ENCODE assay signal across 12 cellular contexts in the genomic region with DNA sequence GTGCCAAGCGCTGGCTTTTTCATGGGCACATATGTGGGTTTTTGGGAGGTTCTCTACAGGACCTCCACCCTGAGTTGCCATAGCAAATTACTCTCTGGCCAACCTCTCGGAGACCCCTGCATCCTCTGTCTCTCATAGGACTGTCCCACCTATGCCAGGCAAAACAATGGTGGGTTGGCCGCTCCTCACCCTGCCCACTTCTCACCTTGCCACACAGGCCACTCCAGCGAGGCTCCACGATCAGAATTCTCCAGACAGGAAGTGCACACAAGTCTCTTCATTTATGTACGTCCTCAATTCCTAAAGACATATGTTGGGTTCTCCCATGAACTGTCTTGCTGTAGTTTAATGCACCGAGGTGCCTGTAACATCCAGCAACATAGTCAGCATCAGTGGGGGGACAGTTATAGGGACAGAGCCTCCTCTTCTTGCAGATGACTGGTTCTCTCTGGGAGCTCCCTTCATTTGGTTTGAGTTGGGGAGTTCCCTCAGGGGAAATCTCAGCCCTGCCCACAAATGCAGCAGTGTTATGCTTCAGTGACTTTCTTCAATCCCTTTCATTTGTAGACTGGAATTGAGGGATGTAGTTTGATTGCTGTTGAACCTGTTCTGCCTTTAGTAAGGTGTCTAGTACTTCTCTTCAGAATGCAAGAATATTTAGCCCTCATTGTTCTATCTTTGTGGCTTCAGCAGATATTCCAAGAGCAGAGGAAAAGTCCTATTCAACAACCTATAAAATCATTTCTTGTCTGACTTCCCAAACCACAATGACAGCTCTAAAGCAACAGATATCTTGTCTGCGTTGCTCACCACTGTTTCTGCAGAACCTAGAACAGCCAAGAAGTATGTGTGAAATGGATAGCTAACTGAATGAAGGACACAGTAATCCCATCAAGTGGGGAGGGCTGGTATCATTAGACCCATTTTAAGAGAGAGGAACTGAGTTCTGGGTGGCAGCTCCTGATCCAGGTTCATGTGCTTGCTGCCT. TPM values are rescaled to one million over a fixed set of nuclear protein-coding genes. Genes with fewer than 3 reads are reported as not detected.
DNase-seq lines count a peak whose midpoint lies in the region; ATAC-seq and TF ChIP-seq lines count a peak whose summit lies in the region.
"Had no signal": no experiment of that assay in that cellular context is flagged by ENCODE, and none has a peak within 500 bp of the region (broad histone marks: within the 10 kb centered on the region; RNA-seq: fewer than 3 reads in every experiment).

No MANE protein-coding gene starts in this region.

- peak overlapping the region; percentile 28 to 96 (median 61) for H3K27ac Mint-ChIP-seq in CD14-positive monocyte
- no peak overlapping the region for H3K27ac Mint-ChIP-seq in T-cell
- no peak overlapping the region for H3K27ac Mint-ChIP-seq in CD8-positive, alpha-beta T cell

- H3K4me3 Mint-ChIP-seq in CD14-positive monocyte (peak overlapping the region in 1 of 2 donors; percentile 55), T-cell (peak overlapping the region in 2 of 3 donors; percentile 60 to 65)
- no peak overlapping the region for H3K4me3 Mint-ChIP-seq in CD8-positive, alpha-beta T cell

- peaks cover 0 to 11% (median 0%) of the 10 kb centered on the region in 7 donors for H3K9me3 Mint-ChIP-seq in CD14-positive monocyte
- no peaks in the 10 kb centered on the region for H3K9me3 Mint-ChIP-seq in T-cell
- no peaks in the 10 kb centered on the region for H3K9me3 Mint-ChIP-seq in CD8-positive, alpha-beta T cell

- no peak overlapping the region for H3K27ac ChIP-seq in CD8-positive, alpha-beta T cell (ENCODE audit: low read depth, low read length)

- H3K4me3 ChIP-seq in CD8-positive, alpha-beta T cell (ENCODE audit: low read depth, low read length): no peak overlapping the region
- H3K4me3 ChIP-seq: mucosa of descending colon had no signal

- H3K27me3 Mint-ChIP-seq in CD14-positive monocyte (ENCODE audit: low read depth in 3 of 3) (peaks cover 27 to 40% (median 36%) of the 10 kb centered on the region in 3 donors), T-cell (peaks cover 0 to 4% of the 10 kb centered on the region in 2 donors)
- H3K27me3 Mint-ChIP-seq in CD8-positive, alpha-beta T cell (ENCODE audit: low read depth): no peaks in the 10 kb centered on the region

- in situ Hi-C loops in GM13977 (cut with MboI; ENCODE audit: low pct_unique_long_range_greater_than_20kb, low sequenced_read_pairs, unreplicated experiment): no loop called here

- H3K9me3 ChIP-seq in CD8-positive, alpha-beta T cell (ENCODE audit: low read length): no peaks in the 10 kb centered on the region
- H3K9me3 ChIP-seq: mucosa of descending colon had no signal

- no peaks in the 10 kb centered on the region for H3K36me3 ChIP-seq in CD8-positive, alpha-beta T cell (ENCODE audit: insufficient read depth, low read length)

- peaks cover 71% of the 10 kb centered on the region for H3K4me1 Mint-ChIP-seq in CD14-positive monocyte
- H3K4me1 Mint-ChIP-seq in T-cell: peaks cover 47 to 63% (median 57%) of the 10 kb centered on the region in 3 donors
- peaks cover 51% of the 10 kb centered on the region for H3K4me1 Mint-ChIP-seq in CD8-positive, alpha-beta T cell (ENCODE audit: low read depth)

- H3K27me3 ChIP-seq in CD8-positive, alpha-beta T cell (ENCODE audit: insufficient read depth, low read length): no peaks in the 10 kb centered on the region

- DNase-seq in CD14-positive monocyte (ENCODE audit: low spot score) (no peak), GM13977 (ENCODE audit: low spot score) (peak; percentile 49), T-cell (no peak), left kidney (ENCODE audit: low read depth, low spot score) (peak; percentile 53), activated gamma-delta T cell treated with Interleukin-2 at 50 U/mL for 16 hours (no peak)
- DNase-seq in CD8-positive, alpha-beta T cell: no peak
- DNase-seq: activated T-cell treated with anti-CD3 and anti-CD28 coated beads for 4 hours, dermis blood vessel endothelial cell, KG1, mucosa of descending colon had no signal

- intact Hi-C loops in CD14-positive monocyte (cut with micrococcal nuclease): loop anchor here in 1 of 2 donors (5.0 kb wide), 1 partner anchor 97 kb away; the partner anchor contains the start of genes AREL1 and FCF1
- intact Hi-C loops in CD8-positive, alpha-beta T cell (cut with DNase I, micrococcal nuclease): loop anchor here (5.0 to 10.0 kb wide), 6 partner anchors 37 to 1370 kb away; partner anchors contain the start of genes ALDH6A1 (in 1 of the 2), IFT43 (in 1 of the 2), ISCA2 (in 1 of the 2) and LIN52 (in 1 of the 2)

- peaks cover 13 to 14% of the 10 kb centered on the region in 2 donors for H3K36me3 Mint-ChIP-seq in CD14-positive monocyte
- H3K36me3 Mint-ChIP-seq in T-cell: no peaks in the 10 kb centered on the region
- H3K36me3 Mint-ChIP-seq in CD8-positive, alpha-beta T cell: no peaks in the 10 kb centered on the region

- no peak for TF ChIP-seq CTCF in CD14-positive monocyte (IDR thresholded peaks at IDR 0.05)
- TF ChIP-seq CTCF in GM13977 (IDR thresholded peaks at IDR 0.05; ENCODE audit: extremely low read depth, insufficient read depth, missing control alignments): no peak
- no peak for TF ChIP-seq CTCF in CD8-positive, alpha-beta T cell (IDR thresholded peaks at IDR 0.05)

- ATAC-seq in T-cell (replicated peaks in 1 of 4) (no peak), GM21423 (IDR thresholded peaks at IDR 0.05; ENCODE audit: unreplicated experiment) (no peak), HG02938 (IDR thresholded peaks at IDR 0.05; ENCODE audit: unreplicated experiment) (no peak)
- no peak for ATAC-seq in CD8-positive, alpha-beta T cell
- ATAC-seq: mucosa of descending colon had no signal

- POLR2A ChIA-PET in T-cell (lab: Charles Lee): interaction anchor here (0.5 to 0.6 kb wide), 2 partner anchors 12 to 443 kb away, joined by 8 read pairs; no protein-coding TSS in a partner anchor
- POLR2A ChIA-PET in CD8-positive, alpha-beta T cell (lab: Charles Lee): no interaction called here

- H3K4me1 ChIP-seq in CD8-positive, alpha-beta T cell (ENCODE audit: insufficient read depth, low read length): peaks cover 40% of the 10 kb centered on the region

- CTCF ChIA-PET in T-cell (lab: Charles Lee): interaction anchor here in 1 of 2 donors (0.6 to 0.9 kb wide), 2 partner anchors 115 to 264 kb away, joined by 4 to 5 read pairs; no protein-coding TSS in a partner anchor
- CTCF ChIA-PET in CD8-positive, alpha-beta T cell (lab: Charles Lee): interaction anchor here (0.5 to 1.9 kb wide), 2 partner anchors 41 to 53 kb away, joined by 3 to 5 read pairs; no protein-coding TSS in a partner anchor

RNA-seq across cellular contexts. Expression of gene LTBP2, which starts 2.8 kb away (rescaled TPM):
- polyA plus RNA-seq in CD14-positive monocyte: under 1 TPM; 0.04 to 0.11 TPM
- total RNA-seq in T-cell: 1 to 10 TPM in 3 of 5 donors, under 1 TPM in 2; 0.39 to 1.7 (median 1.1) TPM
- total RNA-seq in CD8-positive, alpha-beta T cell: under 1 TPM; 0.44 to 0.81 TPM

Comparison
In these comparisons a context has a peak if more than half of its experiments do, and no peak if none do; other contexts are left out.
1. DNase-seq: peak in GM13977 (single experiment) and left kidney (single experiment); none in CD14-positive monocyte (single experiment), T-cell (0 of 34), CD8-positive, alpha-beta T cell (0 of 7) and activated gamma-delta T cell treated with Interleukin-2 at 50 U/mL for 16 hours (single experiment).
2. H3K27ac Mint-ChIP-seq: peak in CD14-positive monocyte (7 of 7); none in T-cell (0 of 2) and CD8-positive, alpha-beta T cell (single experiment).